Comparison of ENCODE assay signal across 12 cellular contexts in the genomic region with DNA sequence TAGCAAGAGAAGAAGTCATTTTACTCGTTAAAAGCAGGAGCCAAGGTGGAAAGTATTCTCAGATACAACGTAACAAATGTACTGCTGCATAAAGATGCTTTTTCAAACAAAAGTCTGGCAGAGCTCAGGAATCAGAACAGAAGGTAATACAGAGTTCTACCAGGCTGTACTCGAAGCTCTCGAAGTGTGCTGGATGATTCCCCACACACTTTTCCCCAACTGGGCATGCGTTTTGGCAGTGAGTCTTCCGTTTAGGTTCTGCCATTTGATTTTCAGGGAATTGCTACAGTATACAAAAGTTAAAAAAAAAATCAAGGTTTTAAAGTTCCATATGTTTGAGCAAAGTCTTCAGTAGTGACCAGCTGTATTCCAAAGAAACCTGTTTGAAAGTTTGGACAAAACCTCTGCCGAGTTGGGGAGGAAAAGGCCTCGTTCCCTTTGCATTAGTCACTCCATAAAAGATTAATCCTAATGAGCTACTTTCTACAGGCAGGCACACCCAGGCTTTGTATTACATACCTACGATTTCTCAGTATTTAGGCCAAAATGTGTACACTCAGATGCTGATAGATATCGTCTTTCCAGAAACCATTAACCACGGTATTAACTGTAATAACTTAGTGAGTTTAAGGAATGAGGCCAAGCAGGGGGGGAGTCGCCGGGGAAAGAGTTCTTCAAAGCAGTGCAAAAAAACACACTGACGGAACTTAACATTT.
DNase-seq lines count a peak whose midpoint lies in the region; ATAC-seq, FAIRE-seq and TF ChIP-seq lines count a peak whose summit lies in the region.
"Had no signal": no experiment of that assay in that cellular context is flagged by ENCODE, and none has a peak within 500 bp of the region (broad histone marks: within the 10 kb centered on the region; RNA-seq: fewer than 3 reads in every experiment).

No MANE protein-coding gene starts in this region.

- peaks cover 3% of the 10 kb centered on the region for H3K9me3 Mint-ChIP-seq in memory B cell

- no peaks in the 10 kb centered on the region for H3K36me3 ChIP-seq in bronchial epithelial cell (ENCODE audit: control insufficient read depth, insufficient read depth, low read length)
- H3K36me3 ChIP-seq in tibial nerve = no peaks in the 10 kb centered on the region
- H3K36me3 ChIP-seq: Peyer's patch had no signal

- ATAC-seq in memory B cell (ENCODE audit: low read depth) (no peak), HG02642 (IDR thresholded peaks at IDR 0.05; ENCODE audit: poor library complexity, unreplicated experiment) (no peak), GM21619 (IDR thresholded peaks at IDR 0.05; ENCODE audit: unreplicated experiment) (no peak)

- TF ChIP-seq EP300 in tibial nerve (IDR thresholded peaks at IDR 0.05) = no peak

- 62 to 64% methylated on average over 14 of the region's 14 CpGs for WGBS in tibial nerve, 2 donors

- H3K4me3 ChIP-seq in bronchial epithelial cell (ENCODE audit: low read depth, low read length) (no peak overlapping the region), tibial nerve (no peak overlapping the region)
- H3K4me3 ChIP-seq: Peyer's patch had no signal

- H3K4me3 Mint-ChIP-seq in memory B cell = no peak overlapping the region

- no peaks in the 10 kb centered on the region for H3K9me3 ChIP-seq in tibial nerve
- H3K9me3 ChIP-seq: Peyer's patch had no signal

- H3K27ac Mint-ChIP-seq in memory B cell = peak overlapping the region; percentile 14

- TF ChIP-seq CTCF in bronchial epithelial cell (IDR thresholded peaks at IDR 0.05; ENCODE audit: insufficient read depth, low read length, severe bottlenecking) = no peak
- no peak for TF ChIP-seq CTCF in tibial nerve (IDR thresholded peaks at IDR 0.05)

- H3K27me3 ChIP-seq in bronchial epithelial cell (ENCODE audit: control insufficient read depth, insufficient read depth, low read length) (no peaks in the 10 kb centered on the region), tibial nerve (no peaks in the 10 kb centered on the region)
- H3K27me3 ChIP-seq: Peyer's patch had no signal

- no peak overlapping the region for H3K27ac ChIP-seq in tibial nerve
- H3K27ac ChIP-seq: Peyer's patch had no signal

- DNase-seq in A172 (ENCODE audit: low spot score) = peak; percentile 66
- DNase-seq in HT1080 (ENCODE audit: low read depth) = peak; percentile 49
- DNase-seq in bronchial epithelial cell (ENCODE audit: low read depth) = peak; percentile 70
- DNase-seq in memory B cell (ENCODE audit: low spot score in 2 of 2) = no peak
- no peak for DNase-seq in tibial nerve (ENCODE audit: low spot score in 2 of 2)
- no peak for DNase-seq in DMS53 (lab: John Stamatoyannopoulos, UW)
- DNase-seq: hypothalamus, NCI-H1417, Peyer's patch, posterior cingulate gyrus had no signal

- TF ChIP-seq POLR2A in tibial nerve (IDR thresholded peaks at IDR 0.05) = no peak

- no peak for FAIRE-seq in bronchial epithelial cell (lab: Jason Lieb, UNC)

- no peaks in the 10 kb centered on the region for H3K4me1 Mint-ChIP-seq in memory B cell

- no peaks in the 10 kb centered on the region for H3K27me3 Mint-ChIP-seq in memory B cell

- peaks cover 0 to 5% (median 0%) of the 10 kb centered on the region in 4 donors for H3K4me1 ChIP-seq in tibial nerve
- H3K4me1 ChIP-seq: Peyer's patch had no signal

- H3K36me3 Mint-ChIP-seq in memory B cell = no peaks in the 10 kb centered on the region

Comparison
In these comparisons a context has a peak if more than half of its experiments do, and no peak if none do; other contexts are left out.
1. DNase-seq: peak in A172 (single experiment), HT1080 (single experiment) and bronchial epithelial cell (single experiment); none in memory B cell (0 of 2), tibial nerve (0 of 2) and DMS53 (single experiment).